8 cellular contexts compared by ENCODE assay signal in the genomic region with DNA sequence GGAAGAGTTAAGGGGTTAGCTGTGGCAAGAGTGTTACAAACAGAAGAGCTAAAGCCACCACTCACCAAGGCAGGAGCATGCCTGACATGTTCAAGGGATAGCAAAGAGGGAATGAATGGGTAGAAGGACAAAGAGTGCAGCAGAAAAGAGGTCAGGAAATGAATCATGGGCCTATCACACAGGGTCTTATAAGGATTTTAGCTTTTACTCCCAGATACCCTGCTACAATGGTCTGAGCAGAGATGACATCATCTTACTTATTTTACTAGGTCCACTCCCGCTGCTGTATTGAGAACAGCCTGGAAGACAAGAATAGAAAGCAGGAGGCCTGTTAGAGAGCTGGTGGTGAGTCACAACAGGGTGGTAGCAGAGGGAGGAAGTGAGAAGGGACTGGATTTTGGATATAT. TPM values are rescaled to one million over a fixed set of nuclear protein-coding genes. Genes with fewer than 3 reads are reported as not detected.
DNase-seq lines count a peak whose midpoint lies in the region; ATAC-seq, FAIRE-seq and TF ChIP-seq lines count a peak whose summit lies in the region.

No MANE protein-coding gene starts in this region.

- H3K9me3 ChIP-seq in astrocyte (ENCODE audit: insufficient read depth, low read depth, low read length), result no peaks in the 10 kb centered on the region
- H3K9me3 ChIP-seq in kidney (ENCODE audit: control insufficient read depth in 1 of 2, low read length in 2 of 2), result no peaks in the 10 kb centered on the region

- H3K27ac ChIP-seq in astrocyte (ENCODE audit: low read depth, low read length) (peak overlapping the region; percentile 82), kidney (ENCODE audit: low read depth in 2 of 2, low read length in 2 of 2) (peak overlapping the region in 1 of 2 donors; percentile 8)

- TF ChIP-seq CTCF in astrocyte (IDR thresholded peaks at IDR 0.05; ENCODE audit: insufficient read depth, low read depth, low read length) (no peak), D721Med (IDR thresholded peaks at IDR 0.05; ENCODE audit: insufficient read depth, missing control alignments) (no peak), kidney (IDR thresholded peaks at IDR 0.05; ENCODE audit: borderline replicate concordance, extremely low read depth, insufficient read depth) (no peak)

- DNase-seq in GM03348 (ENCODE audit: low spot score) (peak; percentile 77), HT-29 (ENCODE audit: low spot score) (peak; percentile 82), astrocyte (ENCODE audit: low read depth) (peak; percentile 92), left kidney (ENCODE audit: low read depth, low spot score) (peak; percentile 17), D721Med (ENCODE audit: insufficient read length, low spot score) (no peak), kidney (no peak), left lobe of liver (ENCODE audit: low spot score) (no peak)

- H3K79me2 ChIP-seq in astrocyte (ENCODE audit: insufficient read depth, low read length), result peaks cover 49% of the 10 kb centered on the region

- H3K27ac Mint-ChIP-seq in astrocyte (ENCODE audit: unreplicated experiment), result peak overlapping the region; percentile 78

- H3K4me3 Mint-ChIP-seq in astrocyte (ENCODE audit: unreplicated experiment), result peak overlapping the region; percentile 5

- ATAC-seq in GM21529 (IDR thresholded peaks at IDR 0.05; ENCODE audit: unreplicated experiment) (peak; percentile 97), left lobe of liver (no peak)

- peaks cover 26% of the 10 kb centered on the region for H3K4me1 ChIP-seq in astrocyte (ENCODE audit: insufficient read depth, low read length)
- H3K4me1 ChIP-seq in kidney (ENCODE audit: control insufficient read depth in 1 of 2, insufficient read depth in 1 of 2, low read depth in 1 of 2, low read length in 2 of 2), result peaks cover 3 to 12% of the 10 kb centered on the region in 2 donors

- no peak overlapping the region for H3K4me3 ChIP-seq in astrocyte (ENCODE audit: insufficient read depth, low read depth, low read length)
- no peak overlapping the region for H3K4me3 ChIP-seq in kidney (ENCODE audit: low read length in 2 of 2)

- peaks cover 19% of the 10 kb centered on the region for H3K36me3 ChIP-seq in astrocyte (ENCODE audit: insufficient read depth, low read length)
- H3K36me3 ChIP-seq in kidney (ENCODE audit: control insufficient read depth in 1 of 2, insufficient read depth in 2 of 2, low read length in 2 of 2), result peaks cover 9 to 23% of the 10 kb centered on the region in 2 donors

- peaks cover 4% of the 10 kb centered on the region for H4K20me1 ChIP-seq in astrocyte (ENCODE audit: insufficient read depth, low read length)

- H3K27me3 ChIP-seq in astrocyte (ENCODE audit: insufficient read depth, low read length), result no peaks in the 10 kb centered on the region

- H3K9me3 Mint-ChIP-seq in astrocyte (ENCODE audit: unreplicated experiment), result no peaks in the 10 kb centered on the region

- H3K4me1 Mint-ChIP-seq in astrocyte (ENCODE audit: low read depth, unreplicated experiment), result peaks cover 36% of the 10 kb centered on the region

- H3K36me3 Mint-ChIP-seq in astrocyte (ENCODE audit: low read depth, unreplicated experiment), result peaks cover 4% of the 10 kb centered on the region

- no peaks in the 10 kb centered on the region for H3K27me3 Mint-ChIP-seq in astrocyte (ENCODE audit: low read depth, unreplicated experiment)

- peak; percentile 95 for FAIRE-seq in astrocyte (lab: Jason Lieb, UNC)
- FAIRE-seq in D721Med (lab: Jason Lieb, UNC), result no peak
- FAIRE-seq in kidney (lab: Jason Lieb, UNC), result no peak

- peak overlapping the region; percentile 7 for H2AFZ ChIP-seq in astrocyte (ENCODE audit: low read depth, low read length)

- H3K9ac ChIP-seq in astrocyte (ENCODE audit: low read length) (peak overlapping the region; percentile 61), kidney (ENCODE audit: low read length in 2 of 2) (no peak overlapping the region)

- intact Hi-C loops in kidney (cut with DNase I), result no loop called here

- peak overlapping the region; percentile 60 for H3K4me2 ChIP-seq in astrocyte (ENCODE audit: low read length)

RNA-seq across cellular contexts. Expression of gene TRAF6, which starts 9.8 kb away (rescaled TPM):
- total RNA-seq in HT-29 (2014; rRNA removed; shearing (Covaris generic)), result 4.9 and 5.7 TPM in 2 replicates
- total RNA-seq in astrocyte (17.8 and 19.4 TPM in 2 replicates), kidney (16.5 TPM), left lobe of liver (6.2 TPM)
- 4.0 TPM for polyA plus RNA-seq in kidney (ENCODE audit: insufficient read depth, low read depth, low replicate concordance)

Comparison
In these comparisons a context has a peak if more than half of its experiments do, and no peak if none do; other contexts are left out.
1. DNase-seq: peak in GM03348 (single experiment), HT-29 (single experiment), astrocyte (single experiment) and left kidney (single experiment); none in D721Med (single experiment), kidney (single experiment) and left lobe of liver (single experiment).